Comparison of ENCODE assay signal across 9 cellular contexts in the genomic region with DNA sequence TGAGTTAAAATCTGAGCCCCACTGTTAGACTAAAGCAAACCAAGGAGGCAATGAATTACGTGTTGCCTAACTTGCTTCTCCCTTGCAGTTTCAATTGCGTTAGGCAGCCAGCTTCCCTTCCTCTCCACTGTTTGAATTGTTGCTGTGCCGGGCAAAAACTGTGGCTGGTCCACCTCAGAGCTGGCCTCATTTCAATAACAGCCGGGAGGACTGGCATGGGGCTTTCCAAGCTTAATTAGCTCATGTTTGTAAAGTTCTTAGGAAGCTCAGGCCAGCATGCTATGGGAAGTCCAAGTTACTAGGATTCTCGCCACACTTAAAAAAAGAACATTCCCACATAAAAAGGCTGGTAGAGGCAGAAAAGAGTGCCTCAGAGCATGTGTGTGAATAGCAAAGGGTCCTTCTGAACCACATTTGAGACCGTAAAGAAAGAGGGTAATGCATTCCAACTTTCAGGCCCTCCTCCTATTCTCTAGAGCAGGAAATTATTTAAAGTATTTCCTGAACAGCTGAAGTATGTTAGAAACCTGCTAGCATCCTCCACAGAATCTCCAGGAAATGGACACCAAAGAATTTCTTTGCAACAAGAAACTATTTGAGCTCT.
A peak's percentile ranks its signal among the peaks of the same experiment; 100 is the strongest.
DNase-seq lines count a peak whose midpoint lies in the region; ATAC-seq, FAIRE-seq and TF ChIP-seq lines count a peak whose summit lies in the region.
"Had no signal": no experiment of that assay in that cellular context is flagged by ENCODE, and none has a peak within 500 bp of the region (broad histone marks: within the 10 kb centered on the region; RNA-seq: fewer than 3 reads in every experiment).

No MANE protein-coding gene starts in this region.

- H3K27ac ChIP-seq in kidney (ENCODE audit: low read depth in 2 of 2, low read length in 2 of 2), result peak overlapping the region; percentile 22 to 54
- H3K27ac ChIP-seq in smooth muscle cell (ENCODE audit: low read depth), result peak overlapping the region; percentile 98
- no peak overlapping the region for H3K27ac ChIP-seq in H9 (ENCODE audit: insufficient read length, low read depth, low read length)
- H3K27ac ChIP-seq: KMS-11 had no signal

- no peak overlapping the region for H2BK5ac ChIP-seq in H9 (ENCODE audit: insufficient read length, low read length)

- peak overlapping the region in 1 of 2 donors; percentile 14 for H3K4me3 ChIP-seq in cardiac fibroblast (replicated peaks in 1 of 2; ENCODE audit: low read depth in 2 of 2, low read length in 2 of 2)
- H3K4me3 ChIP-seq in kidney (ENCODE audit: low read length in 2 of 2), result no peak overlapping the region
- no peak overlapping the region for H3K4me3 ChIP-seq in smooth muscle cell

- H3K14ac ChIP-seq in H9 (ENCODE audit: insufficient read depth, low read length), result no peak overlapping the region

- H3K9me3 ChIP-seq in kidney (ENCODE audit: control insufficient read depth in 1 of 2, low read length in 2 of 2) (no peaks in the 10 kb centered on the region), smooth muscle cell (replicated peaks; ENCODE audit: low read depth) (no peaks in the 10 kb centered on the region), H9 (ENCODE audit: control insufficient read depth, low read depth, low read length) (no peaks in the 10 kb centered on the region)

- ATAC-seq in HG02938 (IDR thresholded peaks at IDR 0.05; ENCODE audit: unreplicated experiment), result no peak
- ATAC-seq in GM19397 (IDR thresholded peaks at IDR 0.05; ENCODE audit: unreplicated experiment), result no peak

- H2BK12ac ChIP-seq in H9 (ENCODE audit: insufficient read length, low read depth, low read length), result no peak overlapping the region

- DNase-seq in HT1080 (ENCODE audit: low read depth), result peak; percentile 42
- DNase-seq in cardiac fibroblast (ENCODE audit: low read depth in 2 of 2), result peak; percentile 67 to 84
- no peak for DNase-seq in kidney
- no peak for DNase-seq in smooth muscle cell (lab: John Stamatoyannopoulos, UW; ENCODE audit: unreplicated experiment)
- DNase-seq in H9, result no peak
- no peak for DNase-seq in NCI-H2081 treated with DMSO at 0.1 percent for 48 hours (lab: John Stamatoyannopoulos, UW)

- no peak overlapping the region for H2AFZ ChIP-seq in smooth muscle cell (ENCODE audit: low read depth)
- H2AFZ ChIP-seq in H9 (ENCODE audit: low read length), result no peak overlapping the region

- H3K27me3 ChIP-seq in smooth muscle cell (ENCODE audit: low read depth) (no peaks in the 10 kb centered on the region), H9 (ENCODE audit: insufficient read depth, low read length) (no peaks in the 10 kb centered on the region)

- H2BK120ac ChIP-seq in H9 (ENCODE audit: low read depth, low read length, poor library complexity, severe bottlenecking), result no peak overlapping the region

- H3K79me1 ChIP-seq in H9 (ENCODE audit: insufficient read depth, low read depth, low read length, poor library complexity, severe bottlenecking), result no peaks in the 10 kb centered on the region

- H2BK15ac ChIP-seq in H9 (ENCODE audit: low read depth, low read length), result no peak overlapping the region

- no peaks in the 10 kb centered on the region for H3K79me2 ChIP-seq in smooth muscle cell (ENCODE audit: low read depth)
- no peaks in the 10 kb centered on the region for H3K79me2 ChIP-seq in H9 (ENCODE audit: insufficient read depth, low read length)

- H3K9ac ChIP-seq in kidney (ENCODE audit: low read length in 2 of 2) (no peak overlapping the region), smooth muscle cell (ENCODE audit: low read depth) (no peak overlapping the region), H9 (ENCODE audit: extremely low read depth, insufficient read length, low read length) (no peak overlapping the region)
- H3K9ac ChIP-seq: KMS-11 had no signal

- H3K4me3 Mint-ChIP-seq in H9, result no peak overlapping the region

- H3K36me3 ChIP-seq in kidney (ENCODE audit: control insufficient read depth in 1 of 2, insufficient read depth in 2 of 2, low read length in 2 of 2) (no peaks in the 10 kb centered on the region), smooth muscle cell (ENCODE audit: low read depth) (no peaks in the 10 kb centered on the region)

- no peaks in the 10 kb centered on the region for H3K9me3 Mint-ChIP-seq in H9

- no peak overlapping the region for H4K8ac ChIP-seq in H9 (replicated peaks; ENCODE audit: insufficient read length, low read depth, low read length)

- H3K23me2 ChIP-seq in H9 (ENCODE audit: insufficient read length, low read depth, low read length, poor library complexity, severe bottlenecking), result no peaks in the 10 kb centered on the region

- no peak overlapping the region for H3T11ph ChIP-seq in H9 (ENCODE audit: low read length)

- 33% methylated on average over 6 of the region's 6 CpGs for WGBS in smooth muscle cell (ENCODE audit: low lambda C conversion rate)
- WGBS in H9 (ENCODE audit: extremely low coverage, insufficient read length, low lambda C conversion rate), result no CpG with 5 or more reads among the region's 6 CpGs

- FAIRE-seq in kidney (lab: Jason Lieb, UNC), result no peak

- peaks cover 29% of the 10 kb centered on the region for H3F3A ChIP-seq in smooth muscle cell (ENCODE audit: low read depth)

- H3K27me3 Mint-ChIP-seq in H9 (ENCODE audit: low read depth), result no peaks in the 10 kb centered on the region

- no peak overlapping the region for H3K4ac ChIP-seq in H9 (ENCODE audit: low read depth, low read length)

- H3K4me1 ChIP-seq in kidney (ENCODE audit: control insufficient read depth in 1 of 2, insufficient read depth in 1 of 2, low read depth in 1 of 2, low read length in 2 of 2) (no peaks in the 10 kb centered on the region), smooth muscle cell (ENCODE audit: low read depth) (peaks cover 14% of the 10 kb centered on the region), H9 (ENCODE audit: insufficient read depth, low read length) (no peaks in the 10 kb centered on the region)

- no peak overlapping the region for H3K56ac ChIP-seq in H9 (ENCODE audit: insufficient read length, low read depth, low read length)

- TF ChIP-seq CTCF in cardiac fibroblast (IDR thresholded peaks at IDR 0.05; ENCODE audit: low read depth, low read length) (no peak), kidney (IDR thresholded peaks at IDR 0.05; ENCODE audit: borderline replicate concordance, extremely low read depth, insufficient read depth) (no peak), smooth muscle cell (IDR thresholded peaks at IDR 0.05; ENCODE audit: borderline replicate concordance, insufficient read depth, poor library complexity, severe bottlenecking) (no peak), H9 (conservative IDR thresholded peaks at IDR 0.05) (no peak)

- H3K23ac ChIP-seq in H9 (ENCODE audit: insufficient read length, low read depth, low read length), result no peak overlapping the region

- H3K27ac Mint-ChIP-seq in H9, result no peak overlapping the region

- H3K36me3 Mint-ChIP-seq in H9 (ENCODE audit: insufficient read depth in 1 of 3, low read depth in 3 of 3), result no peaks in the 10 kb centered on the region

- no peak overlapping the region for H4K91ac ChIP-seq in H9 (ENCODE audit: insufficient read length, low read depth, low read length)

- no peak overlapping the region for H2BK20ac ChIP-seq in H9 (ENCODE audit: low read depth, low read length, poor library complexity, severe bottlenecking)

- H2AK5ac ChIP-seq in H9 (ENCODE audit: insufficient read length, low read length), result no peak overlapping the region

- intact Hi-C loops in kidney (cut with DNase I), result no loop called here

- peaks cover 4 to 10% of the 10 kb centered on the region in 2 experiments; a peak in 3 of 4 replicates for H3K4me1 Mint-ChIP-seq in H9

- H4K5ac ChIP-seq in H9 (ENCODE audit: insufficient read length, low read depth, low read length), result no peak overlapping the region

- H4K20me1 ChIP-seq in smooth muscle cell (ENCODE audit: low read depth), result no peaks in the 10 kb centered on the region
- no peaks in the 10 kb centered on the region for H4K20me1 ChIP-seq in H9 (ENCODE audit: control insufficient read depth, insufficient read depth, insufficient read length)

- H3K4me2 ChIP-seq in smooth muscle cell (peak overlapping the region; percentile 35), H9 (ENCODE audit: insufficient read depth, insufficient read length, low read length) (no peak overlapping the region)
- H3K4me2 ChIP-seq: KMS-11 had no signal

- no peak overlapping the region for H3K18ac ChIP-seq in H9 (ENCODE audit: insufficient read length, low read depth, low read length)

Comparison
In these comparisons a context has a peak if more than half of its experiments do, and no peak if none do; other contexts are left out.
1. DNase-seq: peak in HT1080 (single experiment) and cardiac fibroblast (2 of 2); none in kidney (single experiment), smooth muscle cell (single experiment), H9 (single experiment) and NCI-H2081 treated with DMSO at 0.1 percent for 48 hours (single experiment).